ENCODE assay signal across 17 cellular contexts in the genomic region with DNA sequence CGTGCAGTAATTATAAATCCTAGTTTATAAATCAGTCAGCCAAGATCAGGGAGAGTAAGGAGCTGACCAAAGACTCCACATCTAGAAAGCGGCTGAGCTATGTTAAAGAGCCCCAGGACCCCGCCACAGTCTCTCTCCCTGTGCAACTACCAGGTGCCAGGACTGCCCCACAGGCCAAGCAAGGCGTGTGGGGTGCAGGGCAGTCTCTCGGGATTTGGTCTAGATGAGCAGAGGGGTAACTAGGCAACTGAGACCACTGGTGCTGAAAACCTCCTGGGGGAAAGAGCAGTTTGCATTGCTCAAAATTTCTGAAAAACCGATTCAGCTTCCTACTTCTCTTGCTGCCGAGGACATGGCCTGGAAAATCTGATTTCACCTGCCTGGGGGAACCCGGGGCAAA. TPM values are rescaled to one million over a fixed set of nuclear protein-coding genes. Genes with fewer than 3 reads are reported as not detected.
A peak's percentile ranks its signal among the peaks of the same experiment; 100 is the strongest.
DNase-seq lines count a peak whose midpoint lies in the region; ATAC-seq and TF ChIP-seq lines count a peak whose summit lies in the region.
"Had no signal": no experiment of that assay in that cellular context is flagged by ENCODE, and none has a peak within 500 bp of the region (broad histone marks: within the 10 kb centered on the region; RNA-seq: fewer than 3 reads in every experiment).

No MANE protein-coding gene starts in this region.

- H3K9me3 Mint-ChIP-seq in activated T-helper 17 cell treated with anti-CD3 and anti-CD28 coated beads, Interleukin-2, amount 50 U/mL, for 72 hours, result no peaks in the 10 kb centered on the region
- no peaks in the 10 kb centered on the region for H3K9me3 Mint-ChIP-seq in HFFc6
- H3K9me3 Mint-ChIP-seq: endodermal cell had no signal

- no peaks in the 10 kb centered on the region for H3K36me3 Mint-ChIP-seq in activated T-helper 17 cell treated with anti-CD3 and anti-CD28 coated beads, Interleukin-2, amount 50 U/mL, for 72 hours (ENCODE audit: low read depth)
- H3K36me3 Mint-ChIP-seq in HFFc6 (ENCODE audit: low read depth), result no peaks in the 10 kb centered on the region

- peaks cover 2% of the 10 kb centered on the region for H3K79me1 ChIP-seq in mesendoderm (ENCODE audit: low read length)

- TF ChIP-seq CTCF in osteoblast (IDR thresholded peaks at IDR 0.05; ENCODE audit: extremely low read depth, low read depth, low read length), result no peak
- TF ChIP-seq CTCF in HFFc6 (IDR thresholded peaks at IDR 0.05), result no peak

- H3K9me3 ChIP-seq in BLaER1 (no peaks in the 10 kb centered on the region), osteoblast (ENCODE audit: low read depth, low read length) (no peaks in the 10 kb centered on the region)
- H3K9me3 ChIP-seq: ascending aorta, tibial nerve had no signal

- H4K20me1 ChIP-seq in BLaER1 (peaks cover 100% of the 10 kb centered on the region), osteoblast (ENCODE audit: insufficient read depth, low read length) (peaks cover 55% of the 10 kb centered on the region)

- H3K18ac ChIP-seq in mesendoderm (ENCODE audit: low read length), result no peak overlapping the region

- peak overlapping the region; percentile 55 for H3K4me3 ChIP-seq in BLaER1
- H3K4me3 ChIP-seq in osteoblast (ENCODE audit: insufficient read depth, low read length), result no peak overlapping the region
- no peak overlapping the region for H3K4me3 ChIP-seq in mesendoderm (ENCODE audit: low read length)
- H3K4me3 ChIP-seq: tibial nerve had no signal

- no peak overlapping the region for H3K4ac ChIP-seq in mesendoderm (ENCODE audit: low read depth, low read length)

- no peak overlapping the region for H2BK15ac ChIP-seq in mesendoderm (replicated peaks; ENCODE audit: low read depth)

- WGBS in mesendoderm (ENCODE audit: extremely low coverage, insufficient coverage, low lambda C conversion rate), result no CpG with 5 or more reads among the region's 8 CpGs

- peak overlapping the region; percentile 68 for H3K4me3 Mint-ChIP-seq in activated T-helper 17 cell treated with anti-CD3 and anti-CD28 coated beads, Interleukin-2, amount 50 U/mL, for 72 hours
- H3K4me3 Mint-ChIP-seq in HFFc6, result no peak overlapping the region
- H3K4me3 Mint-ChIP-seq: endodermal cell had no signal

- H4K5ac ChIP-seq in mesendoderm (ENCODE audit: low read length), result no peak overlapping the region

- H2AK5ac ChIP-seq in mesendoderm (ENCODE audit: low read length), result no peak overlapping the region

- H3K27me3 ChIP-seq in BLaER1 (no peaks in the 10 kb centered on the region), osteoblast (ENCODE audit: insufficient read depth, low read length) (no peaks in the 10 kb centered on the region), mesendoderm (ENCODE audit: insufficient read depth, low read length, poor library complexity) (no peaks in the 10 kb centered on the region)
- H3K27me3 ChIP-seq: ascending aorta, tibial nerve had no signal

- H3K79me2 ChIP-seq in osteoblast (ENCODE audit: insufficient read depth, low read length) (peaks cover 69% of the 10 kb centered on the region), mesendoderm (ENCODE audit: control insufficient read depth, insufficient read depth, low read length) (peaks cover 100% of the 10 kb centered on the region)

- no peaks in the 10 kb centered on the region for H3K27me3 Mint-ChIP-seq in activated T-helper 17 cell treated with anti-CD3 and anti-CD28 coated beads, Interleukin-2, amount 50 U/mL, for 72 hours
- H3K27me3 Mint-ChIP-seq in HFFc6 (ENCODE audit: insufficient read depth), result peaks cover 11% of the 10 kb centered on the region

- H3K36me3 ChIP-seq in BLaER1 (peaks cover 8% of the 10 kb centered on the region; the same call in 1 of the 2 replicates), osteoblast (ENCODE audit: insufficient read depth, low read length) (no peaks in the 10 kb centered on the region), mesendoderm (ENCODE audit: control insufficient read depth, insufficient read depth, low read length) (no peaks in the 10 kb centered on the region)
- H3K36me3 ChIP-seq: tibial nerve had no signal

- peaks cover 28% of the 10 kb centered on the region for H3K4me1 Mint-ChIP-seq in activated T-helper 17 cell treated with anti-CD3 and anti-CD28 coated beads, Interleukin-2, amount 50 U/mL, for 72 hours
- peaks cover 29% of the 10 kb centered on the region for H3K4me1 Mint-ChIP-seq in HFFc6 (ENCODE audit: low read depth)

- peak overlapping the region; percentile 85 for H3K27ac Mint-ChIP-seq in activated T-helper 17 cell treated with anti-CD3 and anti-CD28 coated beads, Interleukin-2, amount 50 U/mL, for 72 hours
- no peak overlapping the region for H3K27ac Mint-ChIP-seq in HFFc6
- H3K27ac Mint-ChIP-seq: endodermal cell had no signal

- H3K4me2 ChIP-seq in BLaER1, result peak overlapping the region; percentile 81
- H3K4me2 ChIP-seq in osteoblast (ENCODE audit: insufficient read depth, low read length), result peak overlapping the region; percentile 69
- no peak overlapping the region for H3K4me2 ChIP-seq in mesendoderm (ENCODE audit: low read length)

- ATAC-seq in HG02885 (IDR thresholded peaks at IDR 0.05; ENCODE audit: poor library complexity, unreplicated experiment), result peak; percentile 26
- no peak for ATAC-seq in activated T-helper 17 cell treated with anti-CD3 and anti-CD28 coated beads, Interleukin-2, amount 50 U/mL, for 72 hours (replicated peaks)
- ATAC-seq in HG02884 (IDR thresholded peaks at IDR 0.05; ENCODE audit: unreplicated experiment), result no peak
- ATAC-seq: right cardiac atrium had no signal

- no peak overlapping the region for H3K56ac ChIP-seq in mesendoderm (ENCODE audit: low read length)

- H3K9ac ChIP-seq in BLaER1, result peak overlapping the region; percentile 62
- no peak overlapping the region for H3K9ac ChIP-seq in mesendoderm (ENCODE audit: low read length)

- no peak overlapping the region for H2AFZ ChIP-seq in osteoblast (ENCODE audit: low read length)

- no peak overlapping the region for H3K23ac ChIP-seq in mesendoderm (ENCODE audit: low read length)

- H3K27ac ChIP-seq in BLaER1 (peak overlapping the region; percentile 69), osteoblast (ENCODE audit: low read depth, low read length) (peak overlapping the region; percentile 85), mesendoderm (ENCODE audit: low read depth, low read length) (no peak overlapping the region)
- H3K27ac ChIP-seq: tibial nerve had no signal

- H4K8ac ChIP-seq in mesendoderm (ENCODE audit: low read depth, low read length), result no peak overlapping the region

- H3K4me1 ChIP-seq in BLaER1 (peaks cover 100% of the 10 kb centered on the region), osteoblast (ENCODE audit: insufficient read depth, low read length) (peaks cover 19% of the 10 kb centered on the region), mesendoderm (ENCODE audit: control insufficient read depth, low read depth, low read length) (peaks cover 7% of the 10 kb centered on the region)

- H2BK5ac ChIP-seq in mesendoderm (ENCODE audit: low read length), result no peak overlapping the region

- DNase-seq in osteoblast (ENCODE audit: insufficient read length, low spot score, missing footprints), result no peak
- no peak for DNase-seq in NK-92 treated with Interleukin-12 subunit alpha and Interleukin-12 subunit beta, amount 100 ng/mL, for 24 hours (lab: John Stamatoyannopoulos, UW)
- no peak for DNase-seq in HFFc6
- DNase-seq in mesendoderm, result no peak
- DNase-seq: activated CD4-positive, alpha-beta T cell treated with anti-CD3 and anti-CD28 coated beads for 4 hours; AML-193; endodermal cell; NCI-H1436; NCI-H2171 treated with DMSO at 0.1 percent for 48 hours; occipital lobe; right cardiac atrium had no signal

- no peak overlapping the region for H2BK120ac ChIP-seq in mesendoderm (ENCODE audit: low read depth, low read length)

RNA-seq across cellular contexts. Expression of a gene that starts 10.4 kb away (rescaled TPM):
- 1 to 10 TPM; 1.6 to 2.3 TPM for total RNA-seq in activated T-helper 17 cell treated with anti-CD3 and anti-CD28 coated beads, Interleukin-2, amount 50 U/mL, for 72 hours
- total RNA-seq in osteoblast, result 20.3 and 23.5 TPM in 2 replicates
- total RNA-seq in HFFc6 (2021; fragmentation: NEBNext Ultra II Directional; extraction: Animal tissue kit (Norgen Biotek cat#: 25700)), result 1 to 10 TPM; 4.7 to 8.0 (median 5.3) TPM
- polyA plus RNA-seq in mesendoderm (2013, experiment 1 of 2), result 52.6 TPM
- 52.5 TPM for polyA plus RNA-seq in mesendoderm (2013, experiment 2 of 2)
